Comparison of ENCODE assay signal across 21 cellular contexts in genomic region chr15:22229971-22230815, GRCh38.
DNase-seq lines count a peak whose midpoint lies in the region; ATAC-seq, FAIRE-seq and TF ChIP-seq lines count a peak whose summit lies in the region.
"Had no signal": no experiment of that assay in that cellular context is flagged by ENCODE, and none has a peak within 500 bp of the region (broad histone marks: within the 10 kb centered on the region; RNA-seq: fewer than 3 reads in every experiment).

No MANE protein-coding gene starts in this region.

- H3K36me3 Mint-ChIP-seq in activated T-cell treated with anti-CD3 and anti-CD28 coated beads, Interleukin-2, amount 50 U/mL, for 24 hours (ENCODE audit: low read depth) = no peaks in the 10 kb centered on the region
- no peaks in the 10 kb centered on the region for H3K36me3 Mint-ChIP-seq in activated T-cell treated with anti-CD3 and anti-CD28 coated beads, Interleukin-2, amount 50 U/mL, for 4 hours (ENCODE audit: insufficient read depth)
- peaks cover 5% of the 10 kb centered on the region for H3K36me3 Mint-ChIP-seq in CD4-positive, CD25-positive, alpha-beta regulatory T cell
- H3K36me3 Mint-ChIP-seq in activated T-helper 1 cell treated with anti-CD3 and anti-CD28 coated beads, Interleukin-12 subunit alpha, Interleukin-12 subunit beta, Interleukin-2, Interleukin-4 antibody, amounts not matched to agents 30 ng/mL and 10 ng/mL and 1 ng/mL, durations not matched to agents 14 hours and 24 hours and 36 hours (ENCODE audit: low read depth) = no peaks in the 10 kb centered on the region
- H3K36me3 Mint-ChIP-seq: CD4-positive, alpha-beta memory T cell had no signal

- no peaks in the 10 kb centered on the region for H3K4me1 Mint-ChIP-seq in activated T-cell treated with anti-CD3 and anti-CD28 coated beads, Interleukin-2, amount 50 U/mL, for 24 hours (ENCODE audit: low read depth)
- no peaks in the 10 kb centered on the region for H3K4me1 Mint-ChIP-seq in activated T-cell treated with anti-CD3 and anti-CD28 coated beads, Interleukin-2, amount 50 U/mL, for 4 hours (ENCODE audit: low read depth)
- peaks cover 4 to 10% (median 7%) of the 10 kb centered on the region in 4 donors for H3K4me1 Mint-ChIP-seq in CD4-positive, CD25-positive, alpha-beta regulatory T cell
- H3K4me1 Mint-ChIP-seq in activated T-helper 1 cell treated with anti-CD3 and anti-CD28 coated beads, Interleukin-12 subunit alpha, Interleukin-12 subunit beta, Interleukin-2, Interleukin-4 antibody, amounts not matched to agents 30 ng/mL and 10 ng/mL and 1 ng/mL, durations not matched to agents 14 hours and 24 hours and 36 hours (ENCODE audit: low read depth) = no peaks in the 10 kb centered on the region

- H3K27me3 ChIP-seq in CD4-positive, CD25-positive, alpha-beta regulatory T cell (ENCODE audit: control insufficient read depth, insufficient read depth, low read length) = no peaks in the 10 kb centered on the region
- no peaks in the 10 kb centered on the region for H3K27me3 ChIP-seq in bronchial epithelial cell (ENCODE audit: control insufficient read depth, insufficient read depth, low read length)
- no peaks in the 10 kb centered on the region for H3K27me3 ChIP-seq in osteoblast (ENCODE audit: insufficient read depth, low read length)
- H3K27me3 ChIP-seq: BE2C had no signal

- TF ChIP-seq CTCF in bronchial epithelial cell (IDR thresholded peaks at IDR 0.05; ENCODE audit: insufficient read depth, low read length, severe bottlenecking) (no peak), osteoblast (IDR thresholded peaks at IDR 0.05; ENCODE audit: extremely low read depth, low read depth, low read length) (no peak)

- peak; percentile 12 for DNase-seq in activated T-cell treated with anti-CD3 and anti-CD28 coated beads, Interleukin-2, amount 50 U/mL, for 24 hours
- DNase-seq in activated T-cell treated with anti-CD3 and anti-CD28 coated beads, Interleukin-2, amount 50 U/mL, for 4 hours = no peak
- no peak for DNase-seq in CD4-positive, CD25-positive, alpha-beta regulatory T cell
- DNase-seq in bronchial epithelial cell (ENCODE audit: low read depth) (no peak), osteoblast (ENCODE audit: insufficient read length, low spot score, missing footprints) (peak; percentile 36), GM19238 (ENCODE audit: insufficient read length, low spot score) (no peak), DMS153 treated with DMSO at 0.1 percent for 48 hours (lab: John Stamatoyannopoulos, UW; ENCODE audit: unreplicated experiment) (no peak)
- DNase-seq in activated T-helper 1 cell treated with anti-CD3 and anti-CD28 coated beads, Interleukin-12 subunit alpha, Interleukin-12 subunit beta, Interleukin-2, Interleukin-4 antibody, amounts not matched to agents 30 ng/mL and 10 ng/mL and 1 ng/mL, durations not matched to agents 14 hours and 24 hours and 36 hours (ENCODE audit: low spot score) = no peak
- DNase-seq: BE2C; CD4-positive, alpha-beta memory T cell; DMS153; GF-D8; GOT3; MV-4-11; NCI-H187; NCI-H2107; NCI-H510A treated with DMSO at 0.1 percent for 48 hours; NCI-H774; SJCRH30 had no signal

- H3K4me2 ChIP-seq in osteoblast (ENCODE audit: insufficient read depth, low read length) = no peak overlapping the region

- FAIRE-seq in bronchial epithelial cell (lab: Jason Lieb, UNC) = peak; percentile 93
- FAIRE-seq: GM19239 had no signal

- ATAC-seq in activated T-cell treated with anti-CD3 and anti-CD28 coated beads, Interleukin-2, amount 50 U/mL, for 4 hours = no peak
- no peak for ATAC-seq in CD4-positive, CD25-positive, alpha-beta regulatory T cell (ENCODE audit: low read depth in 2 of 2)
- ATAC-seq: HCT116 had no signal

- no peaks in the 10 kb centered on the region for H3K9me3 ChIP-seq in CD4-positive, CD25-positive, alpha-beta regulatory T cell (ENCODE audit: control insufficient read depth in 2 of 2, low read length in 2 of 2)
- peaks cover 14% of the 10 kb centered on the region for H3K9me3 ChIP-seq in osteoblast (ENCODE audit: low read depth, low read length)
- H3K9me3 ChIP-seq: BE2C, SJCRH30 had no signal

- no peak overlapping the region for H3K27ac ChIP-seq in CD4-positive, CD25-positive, alpha-beta regulatory T cell (ENCODE audit: insufficient read depth, low read length, poor library complexity, severe bottlenecking)
- H3K27ac ChIP-seq in osteoblast (ENCODE audit: low read depth, low read length) = no peak overlapping the region
- H3K27ac ChIP-seq: SJCRH30 had no signal

- no peak overlapping the region for H3K4me3 ChIP-seq in CD4-positive, CD25-positive, alpha-beta regulatory T cell (ENCODE audit: low read depth, low read length)
- H3K4me3 ChIP-seq in bronchial epithelial cell (ENCODE audit: low read depth, low read length) = no peak overlapping the region
- H3K4me3 ChIP-seq in osteoblast (ENCODE audit: insufficient read depth, low read length) = no peak overlapping the region
- H3K4me3 ChIP-seq: SJCRH30 had no signal

- H3K4me1 ChIP-seq in CD4-positive, CD25-positive, alpha-beta regulatory T cell (ENCODE audit: control insufficient read depth, insufficient read depth, low read length, poor library complexity, severe bottlenecking) = no peaks in the 10 kb centered on the region
- no peaks in the 10 kb centered on the region for H3K4me1 ChIP-seq in osteoblast (ENCODE audit: insufficient read depth, low read length)
- H3K4me1 ChIP-seq: BE2C, SJCRH30 had no signal

- no peaks in the 10 kb centered on the region for H3K9me3 Mint-ChIP-seq in activated T-cell treated with anti-CD3 and anti-CD28 coated beads, Interleukin-2, amount 50 U/mL, for 24 hours
- H3K9me3 Mint-ChIP-seq in activated T-cell treated with anti-CD3 and anti-CD28 coated beads, Interleukin-2, amount 50 U/mL, for 4 hours = no peaks in the 10 kb centered on the region
- peaks cover 0 to 3% (median 0%) of the 10 kb centered on the region in 7 donors for H3K9me3 Mint-ChIP-seq in CD4-positive, CD25-positive, alpha-beta regulatory T cell
- H3K9me3 Mint-ChIP-seq in activated T-helper 1 cell treated with anti-CD3 and anti-CD28 coated beads, Interleukin-12 subunit alpha, Interleukin-12 subunit beta, Interleukin-2, Interleukin-4 antibody, amounts not matched to agents 30 ng/mL and 10 ng/mL and 1 ng/mL, durations not matched to agents 14 hours and 24 hours and 36 hours = peaks cover 4% of the 10 kb centered on the region

- no peak overlapping the region for H3K27ac Mint-ChIP-seq in activated T-cell treated with anti-CD3 and anti-CD28 coated beads, Interleukin-2, amount 50 U/mL, for 24 hours
- H3K27ac Mint-ChIP-seq in CD4-positive, CD25-positive, alpha-beta regulatory T cell = peak overlapping the region in 2 of 3 donors; percentile 53
- no peak overlapping the region for H3K27ac Mint-ChIP-seq in activated T-helper 1 cell treated with anti-CD3 and anti-CD28 coated beads, Interleukin-12 subunit alpha, Interleukin-12 subunit beta, Interleukin-2, Interleukin-4 antibody, amounts not matched to agents 30 ng/mL and 10 ng/mL and 1 ng/mL, durations not matched to agents 14 hours and 24 hours and 36 hours

- H4K20me1 ChIP-seq in osteoblast (ENCODE audit: insufficient read depth, low read length) = no peaks in the 10 kb centered on the region

- no peaks in the 10 kb centered on the region for H3K27me3 Mint-ChIP-seq in activated T-cell treated with anti-CD3 and anti-CD28 coated beads, Interleukin-2, amount 50 U/mL, for 24 hours
- no peaks in the 10 kb centered on the region for H3K27me3 Mint-ChIP-seq in activated T-cell treated with anti-CD3 and anti-CD28 coated beads, Interleukin-2, amount 50 U/mL, for 4 hours (ENCODE audit: low read depth)
- H3K27me3 Mint-ChIP-seq in CD4-positive, CD25-positive, alpha-beta regulatory T cell = peaks cover 4% of the 10 kb centered on the region
- peaks cover 3% of the 10 kb centered on the region for H3K27me3 Mint-ChIP-seq in activated T-helper 1 cell treated with anti-CD3 and anti-CD28 coated beads, Interleukin-12 subunit alpha, Interleukin-12 subunit beta, Interleukin-2, Interleukin-4 antibody, amounts not matched to agents 30 ng/mL and 10 ng/mL and 1 ng/mL, durations not matched to agents 14 hours and 24 hours and 36 hours (ENCODE audit: insufficient read depth)
- H3K27me3 Mint-ChIP-seq: CD4-positive, alpha-beta memory T cell had no signal

- no peaks in the 10 kb centered on the region for H3K36me3 ChIP-seq in CD4-positive, CD25-positive, alpha-beta regulatory T cell (ENCODE audit: control insufficient read depth, insufficient read depth, low read length)
- H3K36me3 ChIP-seq in bronchial epithelial cell (ENCODE audit: control insufficient read depth, insufficient read depth, low read length) = no peaks in the 10 kb centered on the region
- no peaks in the 10 kb centered on the region for H3K36me3 ChIP-seq in osteoblast (ENCODE audit: insufficient read depth, low read length)
- H3K36me3 ChIP-seq: BE2C, SJCRH30 had no signal

- no peaks in the 10 kb centered on the region for H3K79me2 ChIP-seq in osteoblast (ENCODE audit: insufficient read depth, low read length)

- H3K4me3 Mint-ChIP-seq in activated T-cell treated with anti-CD3 and anti-CD28 coated beads, Interleukin-2, amount 50 U/mL, for 24 hours = no peak overlapping the region
- H3K4me3 Mint-ChIP-seq in activated T-cell treated with anti-CD3 and anti-CD28 coated beads, Interleukin-2, amount 50 U/mL, for 4 hours = no peak overlapping the region
- H3K4me3 Mint-ChIP-seq in CD4-positive, CD25-positive, alpha-beta regulatory T cell = no peak overlapping the region
- H3K4me3 Mint-ChIP-seq in activated T-helper 1 cell treated with anti-CD3 and anti-CD28 coated beads, Interleukin-12 subunit alpha, Interleukin-12 subunit beta, Interleukin-2, Interleukin-4 antibody, amounts not matched to agents 30 ng/mL and 10 ng/mL and 1 ng/mL, durations not matched to agents 14 hours and 24 hours and 36 hours = no peak overlapping the region
- H3K4me3 Mint-ChIP-seq: CD4-positive, alpha-beta memory T cell had no signal

- H2AFZ ChIP-seq in osteoblast (ENCODE audit: low read length) = no peak overlapping the region

- intact Hi-C loops in activated T-helper 1 cell treated with anti-CD3 and anti-CD28 coated beads, Interleukin-12 subunit alpha, Interleukin-12 subunit beta, Interleukin-2, Interleukin-4 antibody, amounts not matched to agents 30 ng/mL and 10 ng/mL and 1 ng/mL, durations not matched to agents 14 hours and 24 hours and 36 hours (cut with micrococcal nuclease) = no loop called here

Comparison
In these comparisons a context has a peak if more than half of its experiments do, and no peak if none do; other contexts are left out.
1. DNase-seq: peak in activated T-cell treated with anti-CD3 and anti-CD28 coated beads, Interleukin-2, amount 50 U/mL, for 24 hours (single experiment) and osteoblast (single experiment); none in activated T-cell treated with anti-CD3 and anti-CD28 coated beads, Interleukin-2, amount 50 U/mL, for 4 hours (single experiment), CD4-positive, CD25-positive, alpha-beta regulatory T cell (0 of 3), bronchial epithelial cell (single experiment), activated T-helper 1 cell treated with anti-CD3 and anti-CD28 coated beads, Interleukin-12 subunit alpha, Interleukin-12 subunit beta, Interleukin-2, Interleukin-4 antibody, amounts not matched to agents 30 ng/mL and 10 ng/mL and 1 ng/mL, durations not matched to agents 14 hours and 24 hours and 36 hours (single experiment), GM19238 (single experiment) and DMS153 treated with DMSO at 0.1 percent for 48 hours (single experiment).
2. H3K27ac Mint-ChIP-seq: peak in CD4-positive, CD25-positive, alpha-beta regulatory T cell (2 of 3); none in activated T-cell treated with anti-CD3 and anti-CD28 coated beads, Interleukin-2, amount 50 U/mL, for 24 hours (single experiment) and activated T-helper 1 cell treated with anti-CD3 and anti-CD28 coated beads, Interleukin-12 subunit alpha, Interleukin-12 subunit beta, Interleukin-2, Interleukin-4 antibody, amounts not matched to agents 30 ng/mL and 10 ng/mL and 1 ng/mL, durations not matched to agents 14 hours and 24 hours and 36 hours (single experiment).